Comparison of ENCODE assay signal across 1 cellular context in genomic region chr7:44375236-44375699, GRCh38.
A peak's percentile ranks its signal among the peaks of the same experiment; 100 is the strongest.
TF ChIP-seq lines count a peak whose summit lies in the region.

No MANE protein-coding gene starts in this region.

TF ChIP-seq in K562, 482 proteins besides CTCF, POLR2A, EP300 and RAD21:
- TF ChIP-seq STAG1 (CRISPR knock-in tag; IDR thresholded peaks at IDR 0.05; ENCODE audit: borderline replicate concordance) (peak; percentile 33; the same call in 1 of the 2 replicates), KAT8 (IDR thresholded peaks at IDR 0.05; ENCODE audit: low read depth) (no peak), SMC3 (conservative IDR thresholded peaks at IDR 0.05; ENCODE audit: insufficient read depth, low read depth, low read length) (peak; percentile 47), ATF2 (CRISPR knock-in tag; IDR thresholded peaks at IDR 0.05) (no peak), ETV5 (CRISPR knock-in tag; IDR thresholded peaks at IDR 0.05; ENCODE audit: low read depth) (no peak)
